11 cellular contexts compared by ENCODE assay signal in genomic region chr19:43720936-43721335, GRCh38. TPM values are rescaled to one million over a fixed set of nuclear protein-coding genes. Genes with fewer than 3 reads are reported as not detected.
"Had no signal": no experiment of that assay in that cellular context is flagged by ENCODE, and none has a peak within 500 bp of the region (broad histone marks: within the 10 kb centered on the region; RNA-seq: fewer than 3 reads in every experiment).

No MANE protein-coding gene starts in this region.

- H3K27me3 ChIP-seq: uterus had no signal

- DNase-seq: activated CD4-positive, alpha-beta T cell treated with anti-CD3 and anti-CD28 coated beads, Interleukin-2, amount 10 ng/mL, durations not matched to agents 24 days and 14 days; central memory CD4-positive, alpha-beta T cell; cortex of kidney; glutamatergic neuron; stimulated activated CD4-positive, alpha-beta T cell treated with anti-CD3 and anti-CD28 coated beads, Interleukin-4, amount 100 ng/mL, for 24 hours; uterus had no signal

- H2AFZ ChIP-seq: parathyroid adenoma had no signal

- H3K27ac Mint-ChIP-seq: activated CD4-positive, alpha-beta T cell treated with anti-CD3 and anti-CD28 coated beads, Interleukin-2, amount 10 ng/mL, durations not matched to agents 24 days and 14 days had no signal

- H3K4me3 ChIP-seq: uterus had no signal

- H3K4me3 Mint-ChIP-seq: activated CD4-positive, alpha-beta T cell treated with anti-CD3 and anti-CD28 coated beads, Interleukin-2, amount 10 ng/mL, durations not matched to agents 24 days and 14 days; neural crest cell had no signal

- H3K36me3 ChIP-seq: uterus had no signal

- H3K4me1 Mint-ChIP-seq: neural crest cell had no signal

- H3K27ac ChIP-seq: parathyroid adenoma, uterus, VCaP had no signal

- H3K27me3 Mint-ChIP-seq: activated CD4-positive, alpha-beta T cell treated with anti-CD3 and anti-CD28 coated beads, Interleukin-2, amount 10 ng/mL, durations not matched to agents 24 days and 14 days had no signal

- H3K4me1 ChIP-seq: parathyroid adenoma, uterus had no signal

- H3K79me2 ChIP-seq: parathyroid adenoma had no signal

- H3K9ac ChIP-seq: parathyroid adenoma had no signal

- H3K9me3 ChIP-seq: uterus had no signal

- H3K9me3 Mint-ChIP-seq: activated CD4-positive, alpha-beta T cell treated with anti-CD3 and anti-CD28 coated beads, Interleukin-2, amount 10 ng/mL, durations not matched to agents 24 days and 14 days; neural crest cell had no signal

RNA-seq across cellular contexts. Expression of gene IRGC, which starts 5.1 kb away (rescaled TPM):
- total RNA-seq: activated CD4-positive, alpha-beta T cell treated with anti-CD3 and anti-CD28 coated beads, Interleukin-2, amount 10 ng/mL, durations not matched to agents 24 days and 14 days; lower leg skin; neural crest cell; renal cortical epithelial cell; uterus had no signal
